Comparison of ENCODE assay signal across 8 cellular contexts in the genomic region with DNA sequence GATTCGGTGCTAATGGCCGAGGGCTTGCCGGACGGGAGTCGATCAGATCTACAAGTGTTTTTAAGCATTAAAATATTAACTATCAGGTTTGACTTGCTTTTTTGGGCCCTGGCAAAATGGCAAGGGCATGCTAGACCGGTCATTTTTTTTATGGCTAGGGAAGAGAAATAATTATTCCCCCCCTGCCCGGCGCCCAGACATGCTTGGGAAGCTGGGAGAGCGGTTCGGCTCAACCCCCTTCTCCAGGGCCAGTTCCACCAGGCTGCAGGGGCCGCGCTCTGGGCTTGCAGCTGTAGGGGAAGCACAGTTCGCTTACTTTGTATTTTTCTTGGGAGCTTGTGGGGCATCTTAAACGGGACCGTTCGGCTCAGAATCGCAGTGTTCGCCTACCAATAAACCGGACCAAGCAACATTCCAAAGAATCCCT. TPM values are rescaled to one million over a fixed set of nuclear protein-coding genes. Genes with fewer than 3 reads are reported as not detected.
DNase-seq lines count a peak whose midpoint lies in the region; ATAC-seq and TF ChIP-seq lines count a peak whose summit lies in the region.

No MANE protein-coding gene starts in this region.

- intact Hi-C loops in adrenal gland (cut with DNase I), result no loop called here

- peak; percentile 23 for DNase-seq in H7
- peak in 6 of 7 donors; percentile 31 to 46 (median 40) for DNase-seq in adrenal gland
- DNase-seq in skeletal muscle cell (ENCODE audit: low read depth), result no peak
- no peak for DNase-seq in NCI-H146 treated with DMSO at 0.1 percent for 48 hours (lab: John Stamatoyannopoulos, UW; ENCODE audit: unreplicated experiment)
- no peak for DNase-seq in NCI-H345 (lab: John Stamatoyannopoulos, UW)

- no peaks in the 10 kb centered on the region for H3K36me3 ChIP-seq in H7 (replicated peaks; ENCODE audit: control insufficient read depth, insufficient read depth, low read length)
- no peaks in the 10 kb centered on the region for H3K36me3 ChIP-seq in adrenal gland (replicated peaks in 1 of 2)
- 0 out of 2 replicates have a peak, but pooled peaks cover 7% of the 10 kb centered on the region for H3K36me3 ChIP-seq in iPS-20b (ENCODE audit: insufficient read depth, low read depth, low read length)

- TF ChIP-seq CTCF in adrenal gland (IDR thresholded peaks at IDR 0.05), result no peak

- H3K27me3 ChIP-seq in H7 (ENCODE audit: control insufficient read depth, insufficient read depth, low read length) (no peaks in the 10 kb centered on the region), adrenal gland (no peaks in the 10 kb centered on the region), iPS-20b (ENCODE audit: insufficient read depth, low read length) (no peaks in the 10 kb centered on the region)

- peaks cover 25 to 46% of the 10 kb centered on the region in 2 donors for H3K4me1 ChIP-seq in adrenal gland (replicated peaks in 1 of 2)
- H3K4me1 ChIP-seq in iPS-20b (ENCODE audit: insufficient read depth, low read length), result peaks cover 54% of the 10 kb centered on the region

- peak overlapping the region in 2 of 5 donors; percentile 88 to 97 for H3K27ac ChIP-seq in adrenal gland
- H3K27ac ChIP-seq in iPS-20b (ENCODE audit: low read length), result peak overlapping the region; percentile 48

- WGBS in adrenal gland, 4 donors, result 17 to 36% (median 20%) methylated on average over 19 of the region's 19 CpGs

- H3K4me3 ChIP-seq in H7 (ENCODE audit: insufficient read depth, low read depth, low read length) (peak overlapping the region; percentile 81), adrenal gland (peak overlapping the region in 2 of 4 donors; percentile 77 to 83), iPS-20b (ENCODE audit: low read length) (peak overlapping the region; percentile 83), skeletal muscle cell (ENCODE audit: low read depth, low read length) (peak overlapping the region; percentile 61)

- no peaks in the 10 kb centered on the region for H3K9me3 ChIP-seq in adrenal gland (replicated peaks in 1 of 3)
- no peaks in the 10 kb centered on the region for H3K9me3 ChIP-seq in iPS-20b (ENCODE audit: insufficient read depth, low read depth, low read length)

- ATAC-seq in GM18520 (IDR thresholded peaks at IDR 0.05; ENCODE audit: unreplicated experiment) (no peak), HG02938 (IDR thresholded peaks at IDR 0.05; ENCODE audit: unreplicated experiment) (no peak)

- no peak for TF ChIP-seq POLR2A in adrenal gland (IDR thresholded peaks at IDR 0.05)

- H3K9ac ChIP-seq in iPS-20b (ENCODE audit: low read depth, low read length), result peak overlapping the region; percentile 98; the same call in 1 of the 2 replicates

RNA-seq across cellular contexts. Expression of gene TCF7L2, which starts 3.0 kb away (rescaled TPM):
- 10.1 and 12.0 TPM in 2 replicates for total RNA-seq in H7 (2014; rRNA removed; shearing (Covaris generic))
- 10 to 100 TPM in 7 of 8 donors, 1 to 10 TPM in 1; 8.7 to 24.7 (median 14.8) TPM for total RNA-seq in adrenal gland
- polyA plus RNA-seq in adrenal gland, result 10 to 100 TPM; 10.5 to 23.2 (median 18.6) TPM

Comparison
In these comparisons a context has a peak if more than half of its experiments do, and no peak if none do; other contexts are left out.
1. DNase-seq: peak in H7 (single experiment) and adrenal gland (6 of 7); none in skeletal muscle cell (single experiment), NCI-H146 treated with DMSO at 0.1 percent for 48 hours (single experiment) and NCI-H345 (single experiment).